ENCODE assay signal across 13 cellular contexts in genomic region chr1:209723761-209724693, GRCh38. TPM values are rescaled to one million over a fixed set of nuclear protein-coding genes. Genes with fewer than 3 reads are reported as not detected.
DNase-seq lines count a peak whose midpoint lies in the region; ATAC-seq, FAIRE-seq and TF ChIP-seq lines count a peak whose summit lies in the region.
"Had no signal": no experiment of that assay in that cellular context is flagged by ENCODE, and none has a peak within 500 bp of the region (broad histone marks: within the 10 kb centered on the region; RNA-seq: fewer than 3 reads in every experiment).

No MANE protein-coding gene starts in this region.

- H3K4me1 ChIP-seq in tibial artery: no peaks in the 10 kb centered on the region

- peak; percentile 44 for ATAC-seq in HG03469 (IDR thresholded peaks at IDR 0.05; ENCODE audit: unreplicated experiment)
- ATAC-seq in activated naive CD8-positive, alpha-beta T cell treated with anti-CD3 and anti-CD28 coated beads, Interleukin-2, amount 10 ng/mL, durations not matched to agents 7 days and 5 days (ENCODE audit: low read depth): peak; percentile 67
- ATAC-seq: right cardiac atrium had no signal

- TF ChIP-seq CTCF in tibial artery (IDR thresholded peaks at IDR 0.05) (no peak), progenitor cell of endocrine pancreas (IDR thresholded peaks at IDR 0.05; ENCODE audit: unreplicated experiment) (no peak)

- no peaks in the 10 kb centered on the region for H3K36me3 ChIP-seq in tibial artery

- intact Hi-C loops in tibial artery (cut with DNase I; ENCODE audit: low total_unique reads): no loop called here

- H3K4me3 ChIP-seq in tibial artery: no peak overlapping the region

- H3K27me3 Mint-ChIP-seq in activated naive CD8-positive, alpha-beta T cell treated with anti-CD3 and anti-CD28 coated beads, Interleukin-2, amount 10 ng/mL, durations not matched to agents 7 days and 5 days: no peaks in the 10 kb centered on the region
- H3K27me3 Mint-ChIP-seq in progenitor cell of endocrine pancreas: peaks cover 6% of the 10 kb centered on the region
- H3K27me3 Mint-ChIP-seq: memory B cell had no signal

- FAIRE-seq in GM19239 (lab: Jason Lieb, UNC): peak; percentile 79
- FAIRE-seq: colon had no signal

- POLR2A ChIA-PET in activated naive CD8-positive, alpha-beta T cell treated with anti-CD3 and anti-CD28 coated beads, Interleukin-2, amount 10 ng/mL, durations not matched to agents 7 days and 5 days (lab: Charles Lee): interaction anchor here (0.6 to 1.5 kb wide), 3 partner anchors 32 to 646 kb away, joined by 3 to 6 read pairs (median 4); partner anchors contain the start of genes G0S2 and TRAF3IP3

- H3K9me3 ChIP-seq in tibial artery: no peaks in the 10 kb centered on the region

- H3K36me3 Mint-ChIP-seq in activated naive CD8-positive, alpha-beta T cell treated with anti-CD3 and anti-CD28 coated beads, Interleukin-2, amount 10 ng/mL, durations not matched to agents 7 days and 5 days: peaks cover 4% of the 10 kb centered on the region
- no peaks in the 10 kb centered on the region for H3K36me3 Mint-ChIP-seq in progenitor cell of endocrine pancreas (ENCODE audit: insufficient read depth)
- H3K36me3 Mint-ChIP-seq: memory B cell had no signal

- peak overlapping the region; percentile 47 for H3K4me3 Mint-ChIP-seq in activated naive CD8-positive, alpha-beta T cell treated with anti-CD3 and anti-CD28 coated beads, Interleukin-2, amount 10 ng/mL, durations not matched to agents 7 days and 5 days
- no peak overlapping the region for H3K4me3 Mint-ChIP-seq in progenitor cell of endocrine pancreas (ENCODE audit: low read depth)
- H3K4me3 Mint-ChIP-seq: memory B cell had no signal

- H3K9me3 Mint-ChIP-seq in activated naive CD8-positive, alpha-beta T cell treated with anti-CD3 and anti-CD28 coated beads, Interleukin-2, amount 10 ng/mL, durations not matched to agents 7 days and 5 days: no peaks in the 10 kb centered on the region
- no peaks in the 10 kb centered on the region for H3K9me3 Mint-ChIP-seq in progenitor cell of endocrine pancreas (ENCODE audit: low read depth)

- H3K27ac Mint-ChIP-seq in activated naive CD8-positive, alpha-beta T cell treated with anti-CD3 and anti-CD28 coated beads, Interleukin-2, amount 10 ng/mL, durations not matched to agents 7 days and 5 days: peak overlapping the region; percentile 93
- H3K27ac Mint-ChIP-seq in progenitor cell of endocrine pancreas: no peak overlapping the region
- H3K27ac Mint-ChIP-seq: memory B cell had no signal

- no peaks in the 10 kb centered on the region for H3K27me3 ChIP-seq in tibial artery

- H3K4me1 Mint-ChIP-seq in activated naive CD8-positive, alpha-beta T cell treated with anti-CD3 and anti-CD28 coated beads, Interleukin-2, amount 10 ng/mL, durations not matched to agents 7 days and 5 days: peaks cover 16% of the 10 kb centered on the region
- H3K4me1 Mint-ChIP-seq in progenitor cell of endocrine pancreas (ENCODE audit: low read depth): no peaks in the 10 kb centered on the region

- DNase-seq in GM19239 (ENCODE audit: insufficient read length, low spot score): no peak
- DNase-seq in activated naive CD8-positive, alpha-beta T cell treated with anti-CD3 and anti-CD28 coated beads, Interleukin-2, amount 10 ng/mL, durations not matched to agents 7 days and 5 days: no peak
- DNase-seq in stimulated activated CD8-positive, alpha-beta memory T cell treated with anti-CD3 and anti-CD28 coated beads, Interleukin-15, amount 100 ng/mL, for 48 hours (ENCODE audit: low read depth in 2 of 2): peak; percentile 45 to 47
- no peak for DNase-seq in tibial artery
- no peak for DNase-seq in progenitor cell of endocrine pancreas (ENCODE audit: low spot score, unreplicated experiment)
- no peak for DNase-seq in NCI-H2081 treated with DMSO at 0.1 percent for 48 hours (lab: John Stamatoyannopoulos, UW)
- no peak for DNase-seq in NCI-H524 (lab: John Stamatoyannopoulos, UW)
- DNase-seq: DMS53, NCI-H2171 treated with DMSO at 0.1 percent for 48 hours, right cardiac atrium had no signal

- no peak overlapping the region for H3K27ac ChIP-seq in tibial artery

RNA-seq across cellular contexts. Expression of gene HSD11B1, which starts 19.4 kb away (rescaled TPM):
- not detected for total RNA-seq in activated naive CD8-positive, alpha-beta T cell treated with anti-CD3 and anti-CD28 coated beads, Interleukin-2, amount 10 ng/mL, durations not matched to agents 7 days and 5 days
- total RNA-seq in progenitor cell of endocrine pancreas: not detected in 2 replicates

RNA-seq across cellular contexts. Expression of gene TRAF3IP3, which starts 31.8 kb away (rescaled TPM):
- total RNA-seq in activated naive CD8-positive, alpha-beta T cell treated with anti-CD3 and anti-CD28 coated beads, Interleukin-2, amount 10 ng/mL, durations not matched to agents 7 days and 5 days: 100 to 1,000 TPM; 392 to 403 TPM
- total RNA-seq in progenitor cell of endocrine pancreas: not detected in 2 replicates

RNA-seq across cellular contexts. Expression of gene G0S2, which starts 48.8 kb away (rescaled TPM):
- total RNA-seq in activated naive CD8-positive, alpha-beta T cell treated with anti-CD3 and anti-CD28 coated beads, Interleukin-2, amount 10 ng/mL, durations not matched to agents 7 days and 5 days: under 1 TPM; 0.37 to 0.47 TPM
- total RNA-seq in progenitor cell of endocrine pancreas: 0.60 and 0.79 TPM in 2 replicates

Comparison
In these comparisons a context has a peak if more than half of its experiments do, and no peak if none do; other contexts are left out.
1. DNase-seq: peak in stimulated activated CD8-positive, alpha-beta memory T cell treated with anti-CD3 and anti-CD28 coated beads, Interleukin-15, amount 100 ng/mL, for 48 hours (2 of 2); none in GM19239 (single experiment), activated naive CD8-positive, alpha-beta T cell treated with anti-CD3 and anti-CD28 coated beads, Interleukin-2, amount 10 ng/mL, durations not matched to agents 7 days and 5 days (single experiment), tibial artery (0 of 2), progenitor cell of endocrine pancreas (single experiment), NCI-H2081 treated with DMSO at 0.1 percent for 48 hours (single experiment) and NCI-H524 (0 of 2).
2. RNA of gene TRAF3IP3, which starts 31.8 kb away (total RNA-seq): 392 to 403 TPM in activated naive CD8-positive, alpha-beta T cell treated with anti-CD3 and anti-CD28 coated beads, Interleukin-2, amount 10 ng/mL, durations not matched to agents 7 days and 5 days; not detected in progenitor cell of endocrine pancreas; every median in the first group is over 100 times any median in the second.